Comparison of ENCODE assay signal across 10 cellular contexts in genomic region chr17:17957584-17957916, GRCh38. TPM values are rescaled to one million over a fixed set of nuclear protein-coding genes. Genes with fewer than 3 reads are reported as not detected.
DNase-seq lines count a peak whose midpoint lies in the region; ATAC-seq and TF ChIP-seq lines count a peak whose summit lies in the region.
"Had no signal": no experiment of that assay in that cellular context is flagged by ENCODE, and none has a peak within 500 bp of the region (broad histone marks: within the 10 kb centered on the region; RNA-seq: fewer than 3 reads in every experiment).

No MANE protein-coding gene starts in this region.

- TF ChIP-seq CTCF in colonic mucosa (IDR thresholded peaks at IDR 0.05) (no peak), osteocyte (IDR thresholded peaks at IDR 0.05) (no peak)

- peaks cover 27 to 42% (median 37%) of the 10 kb centered on the region in 3 donors for H3K4me1 Mint-ChIP-seq in IgD-negative memory B cell
- peaks cover 45% of the 10 kb centered on the region for H3K4me1 Mint-ChIP-seq in osteocyte (ENCODE audit: unreplicated experiment)

- H3K4me2 ChIP-seq in BLaER1 treated with 17β-estradiol and CSF1 and Interleukin-3, amounts not matched to agents 10 nM and 100 nM = peak overlapping the region in 6 of 11 experiments; percentile 35 to 78 (median 74); a peak in 10 of 22 replicates

- no peak overlapping the region for H3K4me3 ChIP-seq in BLaER1 treated with 17β-estradiol and CSF1 and Interleukin-3, amounts not matched to agents 10 nM and 100 nM
- no peak overlapping the region for H3K4me3 ChIP-seq in colonic mucosa

- H3K27ac Mint-ChIP-seq in IgD-negative memory B cell (peak overlapping the region in 2 of 3 donors; percentile 88 to 96), osteocyte (ENCODE audit: unreplicated experiment) (peak overlapping the region; percentile 90)

- peaks cover 0 to 4% (median 0%) of the 10 kb centered on the region in 11 experiments; a peak in 3 of 22 replicates for H4K20me1 ChIP-seq in BLaER1 treated with 17β-estradiol and CSF1 and Interleukin-3, amounts not matched to agents 10 nM and 100 nM

- peaks cover 0 to 17% (median 14%) of the 10 kb centered on the region in 11 experiments; a peak in 19 of 22 replicates for H3K9me3 ChIP-seq in BLaER1 treated with 17β-estradiol and CSF1 and Interleukin-3, amounts not matched to agents 10 nM and 100 nM (replicated peaks in 1 of 11)
- H3K9me3 ChIP-seq in colonic mucosa = no peaks in the 10 kb centered on the region

- peaks cover 0 to 38% (median 9%) of the 10 kb centered on the region in 11 experiments; a peak in 12 of 22 replicates for H3K36me3 ChIP-seq in BLaER1 treated with 17β-estradiol and CSF1 and Interleukin-3, amounts not matched to agents 10 nM and 100 nM
- H3K36me3 ChIP-seq in colonic mucosa = no peaks in the 10 kb centered on the region

- no peak for ATAC-seq in GM19397 (IDR thresholded peaks at IDR 0.05; ENCODE audit: unreplicated experiment)

- intact Hi-C loops in colonic mucosa (cut with DNase I) = no loop called here

- H3K9me3 Mint-ChIP-seq in IgD-negative memory B cell (no peaks in the 10 kb centered on the region), osteocyte (ENCODE audit: unreplicated experiment) (no peaks in the 10 kb centered on the region)

- peak overlapping the region in 5 of 11 experiments; percentile 20 to 74 (median 64); a peak in 8 of 22 replicates for H3K27ac ChIP-seq in BLaER1 treated with 17β-estradiol and CSF1 and Interleukin-3, amounts not matched to agents 10 nM and 100 nM
- H3K27ac ChIP-seq in colonic mucosa = peak overlapping the region; percentile 82

- H3K27me3 ChIP-seq in BLaER1 treated with 17β-estradiol and CSF1 and Interleukin-3, amounts not matched to agents 10 nM and 100 nM = no peaks in the 10 kb centered on the region
- no peaks in the 10 kb centered on the region for H3K27me3 ChIP-seq in colonic mucosa

- H3K4me3 Mint-ChIP-seq in IgD-negative memory B cell (peak overlapping the region in 2 of 4 donors; percentile 78 to 86), osteocyte (ENCODE audit: unreplicated experiment) (no peak overlapping the region)

- DNase-seq in colonic mucosa = no peak
- DNase-seq in osteocyte (ENCODE audit: extremely low spot score, unreplicated experiment) = no peak
- no peak for DNase-seq in LoVo (ENCODE audit: low spot score)
- DNase-seq in superior temporal gyrus (ENCODE audit: extremely low spot score) = no peak
- no peak for DNase-seq in Kasumi-1 (lab: John Stamatoyannopoulos, UW)
- DNase-seq: mesendoderm; stimulated activated CD4-positive, alpha-beta T cell treated with anti-CD3 and anti-CD28 coated beads, Interleukin-12 subunit alpha, Interleukin-12 subunit beta, amount 100 ng/mL, for 4 hours had no signal

- H3K27me3 Mint-ChIP-seq in IgD-negative memory B cell (no peaks in the 10 kb centered on the region), osteocyte (ENCODE audit: unreplicated experiment) (no peaks in the 10 kb centered on the region)

- H3K4me1 ChIP-seq in BLaER1 treated with 17β-estradiol and CSF1 and Interleukin-3, amounts not matched to agents 10 nM and 100 nM = peaks cover 0 to 43% (median 16%) of the 10 kb centered on the region in 10 experiments; a peak in 13 of 20 replicates
- H3K4me1 ChIP-seq in colonic mucosa = peaks cover 22% of the 10 kb centered on the region

- H3K9ac ChIP-seq in BLaER1 treated with 17β-estradiol and CSF1 and Interleukin-3, amounts not matched to agents 10 nM and 100 nM = peak overlapping the region in 2 of 11 experiments; percentile 38 to 43; a peak in 2 of 22 replicates
- H3K9ac ChIP-seq in colonic mucosa (ENCODE audit: low read depth in 2 of 2, low read length in 2 of 2) = peak overlapping the region in 1 of 2 donors; percentile 51

- peaks cover 8% of the 10 kb centered on the region for H3K36me3 Mint-ChIP-seq in IgD-negative memory B cell
- H3K36me3 Mint-ChIP-seq in osteocyte (ENCODE audit: unreplicated experiment) = peaks cover 13% of the 10 kb centered on the region

RNA-seq across cellular contexts. Expression of gene TOM1L2, which starts 14.7 kb away (rescaled TPM):
- 3.7 TPM for polyA plus RNA-seq in IgD-negative memory B cell
- 10 to 100 TPM; 47.6 to 68.7 TPM for total RNA-seq in colonic mucosa
- total RNA-seq in osteocyte = 69.7 and 69.8 TPM in 2 replicates

RNA-seq across cellular contexts. Expression of gene DRC3, which starts 15.1 kb away (rescaled TPM):
- 0.90 TPM for polyA plus RNA-seq in IgD-negative memory B cell
- total RNA-seq in colonic mucosa = 1 to 10 TPM in 1 of 2 donors, under 1 TPM in 1; 0.79 to 1.1 TPM
- 2.1 and 2.9 TPM in 2 replicates for total RNA-seq in osteocyte
